ENCODE assay signal across 24 cellular contexts in the genomic region with DNA sequence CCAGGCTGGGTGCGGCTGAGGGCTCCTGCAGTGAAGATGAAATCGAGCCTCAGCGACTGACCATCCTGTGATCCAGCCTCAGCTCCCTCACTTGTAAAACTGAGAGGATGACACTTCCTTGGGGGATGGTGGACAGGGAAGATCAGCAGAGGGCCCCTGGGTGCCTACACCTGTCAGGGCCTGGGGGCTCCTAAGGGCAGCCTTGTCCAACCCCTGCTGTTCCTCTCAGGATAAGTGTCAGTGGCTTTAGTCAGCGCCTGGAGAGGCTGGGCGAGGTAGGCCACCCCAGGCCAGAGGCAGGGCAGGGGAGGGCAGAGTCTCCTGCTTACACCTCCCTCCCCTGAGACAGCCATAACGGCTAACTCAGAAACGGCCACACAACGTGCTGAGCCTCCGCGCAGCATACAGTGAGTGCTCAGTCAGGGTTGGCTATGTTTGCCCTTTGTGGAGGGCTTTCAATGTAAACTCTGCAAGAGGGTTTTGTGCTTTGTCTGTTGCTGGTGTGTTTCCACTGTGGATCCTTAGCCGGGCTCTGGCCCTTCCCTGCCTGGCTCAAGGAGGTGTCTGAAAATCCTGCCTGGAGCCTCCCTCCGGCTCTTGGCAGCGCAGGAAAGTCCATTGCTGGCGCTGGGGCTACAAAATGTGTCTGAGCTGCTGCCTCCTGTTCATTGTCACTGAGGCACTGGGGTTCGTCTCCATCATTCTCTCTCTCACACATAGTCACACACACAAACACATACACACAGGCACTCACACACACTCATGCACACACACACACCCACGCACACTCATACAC.
A peak's percentile ranks its signal among the peaks of the same experiment; 100 is the strongest.
DNase-seq lines count a peak whose midpoint lies in the region; FAIRE-seq and TF ChIP-seq lines count a peak whose summit lies in the region.
"Had no signal": no experiment of that assay in that cellular context is flagged by ENCODE, and none has a peak within 500 bp of the region (broad histone marks: within the 10 kb centered on the region; RNA-seq: fewer than 3 reads in every experiment).

No MANE protein-coding gene starts in this region.

- H2AK5ac ChIP-seq in trophoblast cell (ENCODE audit: low read length), result no peak overlapping the region

- H2BK12ac ChIP-seq in trophoblast cell (ENCODE audit: low read length), result no peak overlapping the region

- no peak overlapping the region for H2AFZ ChIP-seq in trophoblast cell (ENCODE audit: insufficient read depth, low read length, poor library complexity)
- H2AFZ ChIP-seq: hepatocyte had no signal

- H3K14ac ChIP-seq in trophoblast cell (ENCODE audit: low read length), result no peak overlapping the region

- no peak overlapping the region for H4K8ac ChIP-seq in trophoblast cell (ENCODE audit: low read depth, low read length)

- no peak for TF ChIP-seq CTCF in breast epithelium (IDR thresholded peaks at IDR 0.05)

- no peak overlapping the region for H2BK5ac ChIP-seq in trophoblast cell (ENCODE audit: low read depth, low read length, poor library complexity)

- intact Hi-C loops in breast epithelium (cut with DNase I; ENCODE audit: low total_unique reads), result no loop called here

- no peak overlapping the region for H3K23ac ChIP-seq in trophoblast cell (ENCODE audit: low read length)

- peak; percentile 39 for DNase-seq in NCI-H82 (lab: John Stamatoyannopoulos, UW)
- DNase-seq in NCI-H82 treated with DMSO at 0.1 percent for 48 hours (lab: John Stamatoyannopoulos, UW; ENCODE audit: unreplicated experiment), result no peak
- DNase-seq in HTR-8/SVneo (ENCODE audit: insufficient read length, low spot score), result no peak
- peak; percentile 47 for DNase-seq in ecto neural progenitor cell (ENCODE audit: low spot score)
- DNase-seq in trophoblast cell, result no peak
- DNase-seq in midbrain (lab: John Stamatoyannopoulos, UW), result no peak
- DNase-seq in breast epithelium (ENCODE audit: low spot score in 2 of 2), result no peak
- no peak for DNase-seq in activated naive CD4-positive, alpha-beta T cell treated with Interleukin-2 at 50 U/mL for 16 hours
- DNase-seq: activated CD4-positive, alpha-beta T cell treated with anti-CD3 and anti-CD28 coated beads, Interleukin-2, amount 50 U/mL, for 48 hours; AML-193; caudate nucleus; DMS 273 treated with DMSO at 0.1 percent for 48 hours; left colon; NCI-H69; nucleus accumbens; OCI-M1; stimulated activated naive CD8-positive, alpha-beta T cell treated with anti-CD3 and anti-CD28 coated beads, Interleukin-15, amount 100 ng/mL, for 72 hours had no signal

- H2BK120ac ChIP-seq in trophoblast cell (ENCODE audit: insufficient read depth, low read length, poor library complexity), result no peak overlapping the region

- H3K4me2 ChIP-seq in trophoblast cell (ENCODE audit: low read length), result no peak overlapping the region
- H3K4me2 ChIP-seq: A549, hepatocyte had no signal

- no peak overlapping the region for H3K4ac ChIP-seq in trophoblast cell (ENCODE audit: low read depth, low read length)

- no peak overlapping the region for H4K12ac ChIP-seq in trophoblast cell (ENCODE audit: low read depth, low read length)

- H3K36me3 ChIP-seq in trophoblast cell (ENCODE audit: control insufficient read depth in 1 of 2, insufficient read depth in 2 of 2, low read length in 2 of 2) (no peaks in the 10 kb centered on the region), breast epithelium (no peaks in the 10 kb centered on the region)
- H3K36me3 ChIP-seq: ascending aorta, tibial artery had no signal

- no peaks in the 10 kb centered on the region for H3K27me3 ChIP-seq in trophoblast cell (ENCODE audit: insufficient read depth, low read length)
- H3K27me3 ChIP-seq in breast epithelium, result peaks cover 0 to 38% of the 10 kb centered on the region in 2 donors
- H3K27me3 ChIP-seq: ascending aorta had no signal

- no peaks in the 10 kb centered on the region for H3K79me2 ChIP-seq in trophoblast cell (ENCODE audit: control insufficient read depth, insufficient read depth, low read length, poor library complexity)
- H3K79me2 ChIP-seq: hepatocyte had no signal

- H3K9ac ChIP-seq in trophoblast cell (ENCODE audit: low read length), result no peak overlapping the region

- peak; percentile 54 for FAIRE-seq in HTR-8/SVneo (lab: Jason Lieb, UNC)
- FAIRE-seq: A549, endometrium, frontal cortex had no signal

- H3K9me3 ChIP-seq in trophoblast cell (ENCODE audit: insufficient read depth, low read depth, low read length) (peaks cover 11% of the 10 kb centered on the region), breast epithelium (no peaks in the 10 kb centered on the region)
- H3K9me3 ChIP-seq: A549, ascending aorta, tibial artery had no signal

- H3K27ac ChIP-seq in trophoblast cell (ENCODE audit: low read depth, low read length) (no peak overlapping the region), breast epithelium (no peak overlapping the region)
- H3K27ac ChIP-seq: A549, ascending aorta, hepatocyte, skin epidermis, tibial artery had no signal

- no peak overlapping the region for H4K91ac ChIP-seq in trophoblast cell (ENCODE audit: low read depth, low read length)

- H3K79me1 ChIP-seq in trophoblast cell (ENCODE audit: low read length), result no peaks in the 10 kb centered on the region

- H3K18ac ChIP-seq in trophoblast cell (ENCODE audit: low read length), result no peak overlapping the region

- TF ChIP-seq POLR2A in breast epithelium (IDR thresholded peaks at IDR 0.05), result no peak

- H3K4me1 ChIP-seq in trophoblast cell (ENCODE audit: control insufficient read depth in 1 of 2, insufficient read depth in 2 of 2, low read length in 2 of 2) (no peaks in the 10 kb centered on the region), breast epithelium (no peaks in the 10 kb centered on the region)
- H3K4me1 ChIP-seq: A549, ascending aorta, tibial artery had no signal

- peak overlapping the region; percentile 51 for H3K4me3 ChIP-seq in trophoblast cell (ENCODE audit: low read depth, low read length)
- H3K4me3 ChIP-seq in breast epithelium, result no peak overlapping the region
- H3K4me3 ChIP-seq: A549, ascending aorta, hepatocyte, skin epidermis, tibial artery had no signal

- no CpG with 5 or more reads among the region's 16 CpGs for WGBS in trophoblast cell (ENCODE audit: extremely low coverage, insufficient coverage, insufficient read length)

Comparison
In these comparisons a context has a peak if more than half of its experiments do, and no peak if none do; other contexts are left out.
1. DNase-seq: peak in NCI-H82 (single experiment) and ecto neural progenitor cell (single experiment); none in NCI-H82 treated with DMSO at 0.1 percent for 48 hours (single experiment), HTR-8/SVneo (single experiment), trophoblast cell (0 of 2), midbrain (single experiment), breast epithelium (0 of 2) and activated naive CD4-positive, alpha-beta T cell treated with Interleukin-2 at 50 U/mL for 16 hours (single experiment).